Comparison of ENCODE assay signal across 23 cellular contexts in genomic region chr14:88960528-88960927, GRCh38.
DNase-seq lines count a peak whose midpoint lies in the region; ATAC-seq and TF ChIP-seq lines count a peak whose summit lies in the region.
"Had no signal": no experiment of that assay in that cellular context is flagged by ENCODE, and none has a peak within 500 bp of the region (broad histone marks: within the 10 kb centered on the region; RNA-seq: fewer than 3 reads in every experiment).

No MANE protein-coding gene starts in this region.

- H3K4me3 ChIP-seq in body of pancreas = no peak overlapping the region
- H3K4me3 ChIP-seq: A549; BLaER1 treated with 17β-estradiol and CSF1 and Interleukin-3, amounts not matched to agents 10 nM and 100 nM; GM12878; GM23248 had no signal

- H3K36me3 ChIP-seq in body of pancreas (replicated peaks in 1 of 2; ENCODE audit: insufficient read depth in 1 of 2, low read depth in 2 of 2) = no peaks in the 10 kb centered on the region
- H3K36me3 ChIP-seq: BE2C; BLaER1 treated with 17β-estradiol and CSF1 and Interleukin-3, amounts not matched to agents 10 nM and 100 nM had no signal

- DNase-seq in body of pancreas (peak; percentile 11 to 35 (median 17)), left colon (no peak), retina (peak; percentile 30), NCI-H1105 treated with DMSO at 0.1 percent for 48 hours (lab: John Stamatoyannopoulos, UW) (no peak), HCEC 1CT (no peak)
- DNase-seq in activated T-cell treated with anti-CD3 and anti-CD28 coated beads, Interleukin-2, amount 50 U/mL, for 48 hours = no peak
- DNase-seq: 8988T; ACHN; AML-193; BE2C; CD4-positive, alpha-beta T cell; CD8-positive, alpha-beta memory T cell; DMS 273 treated with DMSO at 0.1 percent for 48 hours; DMS79; EL; GDM1; GM23248; H9; HFFc6 had no signal

- H3K27ac ChIP-seq in VCaP (peak overlapping the region; percentile 36), body of pancreas (no peak overlapping the region)
- H3K27ac ChIP-seq: A549; BLaER1 treated with 17β-estradiol and CSF1 and Interleukin-3, amounts not matched to agents 10 nM and 100 nM; GM23248 had no signal

- TF ChIP-seq CTCF in VCaP (conservative IDR thresholded peaks at IDR 0.05) (no peak), body of pancreas (IDR thresholded peaks at IDR 0.05) (no peak)

- intact Hi-C loops in body of pancreas (cut with DNase I) (no loop called here), left colon (cut with DNase I, micrococcal nuclease) (no loop called here)

- peaks cover 15% of the 10 kb centered on the region for H3K4me1 ChIP-seq in body of pancreas
- H3K4me1 ChIP-seq: A549; BLaER1 treated with 17β-estradiol and CSF1 and Interleukin-3, amounts not matched to agents 10 nM and 100 nM had no signal

- no peak for ATAC-seq in body of pancreas
- ATAC-seq in left colon = peak; percentile 29
- ATAC-seq: A549, GM12878 had no signal

- H3K9me3 ChIP-seq in body of pancreas = no peaks in the 10 kb centered on the region
- H3K9me3 ChIP-seq: A549; BLaER1 treated with 17β-estradiol and CSF1 and Interleukin-3, amounts not matched to agents 10 nM and 100 nM had no signal

- no peak for TF ChIP-seq POLR2A in body of pancreas (IDR thresholded peaks at IDR 0.05)

- 30 to 39% methylated on average over 5 of the region's 5 CpGs for WGBS in body of pancreas, 2 donors

- H3K27me3 ChIP-seq in body of pancreas = no peaks in the 10 kb centered on the region
- H3K27me3 ChIP-seq: BE2C; BLaER1 treated with 17β-estradiol and CSF1 and Interleukin-3, amounts not matched to agents 10 nM and 100 nM had no signal

Comparison
In these comparisons a context has a peak if more than half of its experiments do, and no peak if none do; other contexts are left out.
1. DNase-seq: peak in body of pancreas (4 of 4) and retina (single experiment); none in left colon (0 of 2), NCI-H1105 treated with DMSO at 0.1 percent for 48 hours (single experiment), activated T-cell treated with anti-CD3 and anti-CD28 coated beads, Interleukin-2, amount 50 U/mL, for 48 hours (0 of 2) and HCEC 1CT (single experiment).